34 cellular contexts compared by ENCODE assay signal in genomic region chr9:111627260-111627963, GRCh38. TPM values are rescaled to one million over a fixed set of nuclear protein-coding genes. Genes with fewer than 3 reads are reported as not detected.
DNase-seq lines count a peak whose midpoint lies in the region; ATAC-seq, FAIRE-seq and TF ChIP-seq lines count a peak whose summit lies in the region.
"Had no signal": no experiment of that assay in that cellular context is flagged by ENCODE, and none has a peak within 500 bp of the region (broad histone marks: within the 10 kb centered on the region; RNA-seq: fewer than 3 reads in every experiment).

No MANE protein-coding gene starts in this region.

- H3K9ac ChIP-seq in kidney (ENCODE audit: low read length in 2 of 2): no peak overlapping the region

- peak; percentile 1 to 17 for DNase-seq in SHP77 (lab: John Stamatoyannopoulos, UW)
- no peak for DNase-seq in SHP77 treated with DMSO at 0.1 percent for 48 hours (lab: John Stamatoyannopoulos, UW)
- peak in 1 of 3 donors; percentile 73 for DNase-seq in Peyer's patch
- DNase-seq in kidney: no peak
- DNase-seq in transverse colon: peak; percentile 46
- no peak for DNase-seq in upper lobe of right lung
- DNase-seq: ACHN; activated CD8-positive, alpha-beta memory T cell treated with anti-CD3 and anti-CD28 coated beads for 24 hours; activated effector memory CD4-positive, alpha-beta T cell treated with anti-CD3 and anti-CD28 coated beads, Interleukin-2, amount 50 U/mL, for 16 hours; activated naive CD8-positive, alpha-beta T cell treated with anti-CD3 and anti-CD28 coated beads for 36 hours; activated T-cell treated with anti-CD3 and anti-CD28 coated beads, Interleukin-2, amount 50 U/mL, for 1 hour; BE2C; caudate nucleus; dermis blood vessel endothelial cell; DMS79; GDM1; hypothalamus; immature natural killer cell; KG1; left lung; naive B cell; NCI-H2171; NCI-H526; psoas muscle; stimulated activated naive CD4-positive, alpha-beta T cell treated with Interleukin-2 at 50 U/mL for 16 hours had no signal

- TF ChIP-seq POLR2A in Peyer's patch (IDR thresholded peaks at IDR 0.05) (peak in 1 of 2 donors; percentile 11), transverse colon (IDR thresholded peaks at IDR 0.05) (no peak)

- ATAC-seq in HG02973 (IDR thresholded peaks at IDR 0.05; ENCODE audit: unreplicated experiment): no peak
- no peak for ATAC-seq in upper lobe of right lung
- ATAC-seq in HG03432 (IDR thresholded peaks at IDR 0.05; ENCODE audit: unreplicated experiment): no peak
- ATAC-seq: left lung, Panc1, psoas muscle had no signal

- H3K27ac ChIP-seq in Peyer's patch (peak overlapping the region in 3 of 4 donors; percentile 19 to 82 (median 68)), kidney (ENCODE audit: low read depth in 2 of 2, low read length in 2 of 2) (peak overlapping the region; percentile 71 to 76), transverse colon (peak overlapping the region in 1 of 4 donors; percentile 31), upper lobe of right lung (no peak overlapping the region)
- H3K27ac ChIP-seq: ascending aorta, left lung, psoas muscle, SJCRH30, vagina had no signal

- H3K27me3 ChIP-seq in Peyer's patch (no peaks in the 10 kb centered on the region), transverse colon (no peaks in the 10 kb centered on the region), upper lobe of right lung (no peaks in the 10 kb centered on the region)
- H3K27me3 ChIP-seq: ascending aorta, BE2C, left lung, SJCRH30, vagina had no signal

- H3K9me3 ChIP-seq in Peyer's patch (no peaks in the 10 kb centered on the region), kidney (ENCODE audit: control insufficient read depth in 1 of 2, low read length in 2 of 2) (no peaks in the 10 kb centered on the region), transverse colon (no peaks in the 10 kb centered on the region), upper lobe of right lung (no peaks in the 10 kb centered on the region)
- H3K9me3 ChIP-seq: ascending aorta, BE2C, HAP-1, left lung, psoas muscle, SJCRH30, vagina had no signal

- TF ChIP-seq CTCF in Peyer's patch (IDR thresholded peaks at IDR 0.05): peak in 2 of 6 experiments; percentile 17 to 24
- no peak for TF ChIP-seq CTCF in kidney (IDR thresholded peaks at IDR 0.05; ENCODE audit: borderline replicate concordance, extremely low read depth, insufficient read depth)
- TF ChIP-seq CTCF in transverse colon (IDR thresholded peaks at IDR 0.05): no peak
- no peak for TF ChIP-seq CTCF in upper lobe of right lung (IDR thresholded peaks at IDR 0.05)

- no peak overlapping the region for H3K4me3 ChIP-seq in Peyer's patch
- H3K4me3 ChIP-seq in kidney (ENCODE audit: low read length in 2 of 2): peak overlapping the region in 1 of 2 donors; percentile 39
- H3K4me3 ChIP-seq in transverse colon: no peak overlapping the region
- H3K4me3 ChIP-seq in upper lobe of right lung: no peak overlapping the region
- H3K4me3 ChIP-seq: ascending aorta, HAP-1, left lung, psoas muscle, SJCRH30, vagina had no signal

- no peak for TF ChIP-seq EP300 in transverse colon (IDR thresholded peaks at IDR 0.05; ENCODE audit: low read depth)

- in situ Hi-C loops in transverse colon (cut with MboI; ENCODE audit: low pct_ligation_motif_present in 1 of 4, low pct_unique_long_range_greater_than_20kb in 1 of 4, low sequenced_read_pairs in 3 of 4): loop anchor here in 1 of 4 donors (25.0 kb wide), 1 partner anchor 735 kb away; no protein-coding TSS in a partner anchor

- peaks cover 0 to 23% (median 5%) of the 10 kb centered on the region in 4 donors for H3K4me1 ChIP-seq in Peyer's patch
- H3K4me1 ChIP-seq in kidney (ENCODE audit: control insufficient read depth in 1 of 2, insufficient read depth in 1 of 2, low read depth in 1 of 2, low read length in 2 of 2): peaks cover 0 to 8% of the 10 kb centered on the region in 2 donors
- H3K4me1 ChIP-seq in transverse colon: peaks cover 6 to 19% (median 10%) of the 10 kb centered on the region in 4 donors
- peaks cover 16% of the 10 kb centered on the region for H3K4me1 ChIP-seq in upper lobe of right lung
- H3K4me1 ChIP-seq: BE2C, SJCRH30 had no signal

- H3K36me3 ChIP-seq in Peyer's patch: no peaks in the 10 kb centered on the region
- H3K36me3 ChIP-seq in kidney (ENCODE audit: control insufficient read depth in 1 of 2, insufficient read depth in 2 of 2, low read length in 2 of 2): peaks cover 0 to 3% of the 10 kb centered on the region in 2 donors
- no peaks in the 10 kb centered on the region for H3K36me3 ChIP-seq in transverse colon
- no peaks in the 10 kb centered on the region for H3K36me3 ChIP-seq in upper lobe of right lung
- H3K36me3 ChIP-seq: ascending aorta, BE2C, HAP-1, left lung, SJCRH30, vagina had no signal

- intact Hi-C loops in kidney (cut with DNase I): no loop called here
- intact Hi-C loops in transverse colon (cut with DNase I; ENCODE audit: low total_unique reads): no loop called here
- intact Hi-C loops in upper lobe of right lung (cut with DNase I): no loop called here

- 54 to 62% methylated on average over 3 to 7 of the region's 7 CpGs for WGBS in transverse colon (ENCODE audit: low coverage in 1 of 2), 2 donors

- no peak for FAIRE-seq in kidney (lab: Jason Lieb, UNC)
- FAIRE-seq: endometrium, HTR-8/SVneo had no signal

RNA-seq across cellular contexts. Expression of gene DNAJC25, which starts 3.7 kb away (rescaled TPM):
- total RNA-seq in Peyer's patch (10 to 100 TPM in 3 of 4 donors, 1 to 10 TPM in 1; 3.3 to 14.7 (median 12.7) TPM), kidney (8.2 TPM), transverse colon (10 to 100 TPM; 10.1 to 19.4 (median 15.3) TPM), upper lobe of right lung (6.6 TPM)
- polyA plus RNA-seq in kidney (ENCODE audit: insufficient read depth, low read depth, low replicate concordance): 13.1 TPM

RNA-seq across cellular contexts. Expression of gene PTGR1, which starts 28.0 kb away (rescaled TPM):
- total RNA-seq in Peyer's patch: 100 to 1,000 TPM; 142 to 948 (median 674) TPM
- total RNA-seq in kidney: 75.1 TPM
- 285 TPM for polyA plus RNA-seq in kidney (ENCODE audit: insufficient read depth, low read depth, low replicate concordance)
- 10 to 100 TPM in 3 of 4 donors, 1 to 10 TPM in 1; 2.6 to 90.0 (median 51.6) TPM for total RNA-seq in transverse colon
- 38.0 TPM for total RNA-seq in upper lobe of right lung

RNA-seq across cellular contexts. Expression of gene GNG10, which starts 34.0 kb away (rescaled TPM):
- total RNA-seq in Peyer's patch: 10 to 100 TPM; 15.8 to 64.4 (median 31.5) TPM
- 41.2 TPM for total RNA-seq in kidney
- polyA plus RNA-seq in kidney (ENCODE audit: insufficient read depth, low read depth, low replicate concordance): 44.8 TPM
- total RNA-seq in transverse colon: 10 to 100 TPM in 3 of 4 donors, 1 to 10 TPM in 1; 3.7 to 48.7 (median 30.0) TPM
- total RNA-seq in upper lobe of right lung: 33.4 TPM

Comparison
In these comparisons a context has a peak if more than half of its experiments do, and no peak if none do; other contexts are left out.
1. DNase-seq: peak in SHP77 (2 of 2) and transverse colon (single experiment); none in SHP77 treated with DMSO at 0.1 percent for 48 hours (single experiment), kidney (single experiment) and upper lobe of right lung (single experiment).